Comparison of ENCODE assay signal across 18 cellular contexts in the genomic region with DNA sequence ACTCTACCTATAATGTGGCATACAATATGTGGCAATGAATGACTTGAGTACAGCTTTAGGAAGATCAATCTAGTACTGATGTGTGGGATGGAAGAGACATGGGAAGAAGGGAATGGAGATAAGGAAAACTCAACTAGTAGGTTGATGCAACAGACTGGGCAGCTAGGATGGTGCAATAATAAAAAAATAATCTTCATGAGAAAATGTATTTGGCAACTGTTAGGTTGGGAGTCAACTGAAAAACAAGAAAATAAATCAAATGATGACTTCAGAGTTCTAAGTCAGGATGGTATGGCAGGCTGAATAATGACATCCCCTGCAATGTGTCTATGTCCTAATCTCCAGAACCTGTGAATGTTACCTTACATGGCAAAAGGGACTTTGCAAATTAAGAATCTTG.
A peak's percentile ranks its signal among the peaks of the same experiment; 100 is the strongest.
DNase-seq lines count a peak whose midpoint lies in the region; ATAC-seq, FAIRE-seq and TF ChIP-seq lines count a peak whose summit lies in the region.
"Had no signal": no experiment of that assay in that cellular context is flagged by ENCODE, and none has a peak within 500 bp of the region (broad histone marks: within the 10 kb centered on the region; RNA-seq: fewer than 3 reads in every experiment).

No MANE protein-coding gene starts in this region.

- TF ChIP-seq RAD21 in IMR-90 (IDR thresholded peaks at IDR 0.05; ENCODE audit: low read length) = no peak

- H2BK20ac ChIP-seq in IMR-90 (ENCODE audit: low read depth, low read length) = no peak overlapping the region

- dilution Hi-C loops in IMR-90 (cut with HindIII; ENCODE audit: low sequenced_read_pairs, unreplicated experiment) = no loop called here

- H3K18ac ChIP-seq in IMR-90 (ENCODE audit: low read depth, low read length) = no peak overlapping the region

- H3K9me3 Mint-ChIP-seq in effector memory CD8-positive, alpha-beta T cell = peaks cover 0 to 3% of the 10 kb centered on the region in 2 donors

- no peak overlapping the region for H2AFZ ChIP-seq in IMR-90 (replicated peaks; ENCODE audit: low read length, poor library complexity)

- H3K4me1 ChIP-seq in IMR-90 (ENCODE audit: control insufficient read depth, insufficient read depth, low read length) (0 out of 2 replicates have a peak, but pooled peaks cover 2% of the 10 kb centered on the region), uterus (peaks cover 0 to 4% of the 10 kb centered on the region in 2 donors), right cardiac atrium (ENCODE audit: control insufficient read depth, insufficient read depth, low read length) (no peaks in the 10 kb centered on the region)
- H3K4me1 ChIP-seq: BLaER1 had no signal

- POLR2A ChIA-PET in IMR-90 (lab: Charles Lee; ENCODE audit: unreplicated experiment) = interaction anchor here (1.0 kb wide), 1 partner anchor 13 kb away, joined by 3 read pairs; no protein-coding TSS in a partner anchor

- no peak overlapping the region for H4K8ac ChIP-seq in IMR-90 (ENCODE audit: low read depth in 2 of 2, low read length in 2 of 2)

- H3K4ac ChIP-seq in IMR-90 (ENCODE audit: low read depth, low read length) = no peak overlapping the region

- no peaks in the 10 kb centered on the region for H3K4me1 Mint-ChIP-seq in effector memory CD8-positive, alpha-beta T cell (ENCODE audit: low read depth in 2 of 2)
- H3K4me1 Mint-ChIP-seq: CD4-positive, CD25-positive, alpha-beta regulatory T cell; IgD-negative memory B cell had no signal

- ATAC-seq in IMR-90 (ENCODE audit: low read depth) (no peak), omental fat pad (ENCODE audit: low FRiP score) (peak; percentile 90), right cardiac atrium (no peak)
- no peak for ATAC-seq in effector memory CD8-positive, alpha-beta T cell (replicated peaks)
- ATAC-seq: A549 had no signal

- H3K56ac ChIP-seq in IMR-90 (ENCODE audit: extremely low read depth, insufficient read depth, low read length) = no peak overlapping the region

- no peak overlapping the region for H2AK9ac ChIP-seq in IMR-90 (replicated peaks; ENCODE audit: low read depth, low read length, poor library complexity)

- H3K36me3 ChIP-seq in IMR-90 (ENCODE audit: control insufficient read depth, insufficient read depth, low read length) (no peaks in the 10 kb centered on the region), uterus (no peaks in the 10 kb centered on the region)
- H3K36me3 ChIP-seq: BLaER1, HAP-1 had no signal

- no peak overlapping the region for H3K23ac ChIP-seq in IMR-90 (ENCODE audit: low read depth, low read length)

- no peak overlapping the region for H2BK120ac ChIP-seq in IMR-90 (ENCODE audit: low read depth, low read length)

- H3K27ac ChIP-seq in IMR-90 (ENCODE audit: insufficient read depth, low read length) (no peak overlapping the region), uterus (peak overlapping the region; percentile 46 to 69), right cardiac atrium (ENCODE audit: low read length) (no peak overlapping the region)
- H3K27ac ChIP-seq: A549, BLaER1 had no signal

- H3K9me3 ChIP-seq in IMR-90 (ENCODE audit: control insufficient read depth, insufficient read depth, low read length) (no peaks in the 10 kb centered on the region), uterus (peaks cover 0 to 5% of the 10 kb centered on the region in 2 donors), right cardiac atrium (ENCODE audit: control insufficient read depth, low read length) (no peaks in the 10 kb centered on the region)
- H3K9me3 ChIP-seq: A549 had no signal

- no peak overlapping the region for H2AK5ac ChIP-seq in IMR-90 (ENCODE audit: low read depth, low read length)

- no peak overlapping the region for H3K4me3 Mint-ChIP-seq in effector memory CD8-positive, alpha-beta T cell
- H3K4me3 Mint-ChIP-seq: CD4-positive, CD25-positive, alpha-beta regulatory T cell; IgD-negative memory B cell had no signal

- no peak overlapping the region for H3K9ac ChIP-seq in IMR-90 (ENCODE audit: low read depth, low read length)
- H3K9ac ChIP-seq: BLaER1 had no signal

- H3K27me3 Mint-ChIP-seq in effector memory CD8-positive, alpha-beta T cell = peaks cover 18 to 42% of the 10 kb centered on the region in 2 donors
- H3K27me3 Mint-ChIP-seq: CD4-positive, CD25-positive, alpha-beta regulatory T cell had no signal

- TF ChIP-seq CTCF in IMR-90 (conservative IDR thresholded peaks at IDR 0.05; ENCODE audit: low read depth, low read length) (no peak), fibroblast of pulmonary artery (IDR thresholded peaks at IDR 0.05; ENCODE audit: low read length, missing control alignments) (no peak), omental fat pad (IDR thresholded peaks at IDR 0.05) (no peak), uterus (IDR thresholded peaks at IDR 0.05) (no peak)

- CTCF ChIA-PET in IMR-90 (lab: Yijun Ruan, JAX) = no interaction called here

- no peaks in the 10 kb centered on the region for H3K9me1 ChIP-seq in IMR-90 (ENCODE audit: insufficient read depth, low read length)

- BruUV-seq in IMR-90 (replicated peaks; lab: Mats Ljungman, UMichigan) = no TSS peak

- no peak overlapping the region for H3K27ac Mint-ChIP-seq in effector memory CD8-positive, alpha-beta T cell
- H3K27ac Mint-ChIP-seq: IgD-negative memory B cell had no signal

- H3K14ac ChIP-seq in IMR-90 (replicated peaks; ENCODE audit: low read depth, low read length) = no peak overlapping the region

- no peak overlapping the region for H4K91ac ChIP-seq in IMR-90 (ENCODE audit: insufficient read depth, low read depth, low read length)

- no peaks in the 10 kb centered on the region for H3K36me3 Mint-ChIP-seq in effector memory CD8-positive, alpha-beta T cell (ENCODE audit: insufficient read depth)
- H3K36me3 Mint-ChIP-seq: CD4-positive, CD25-positive, alpha-beta regulatory T cell; IgD-negative memory B cell had no signal

- DNase-seq in IMR-90 (no peak), fibroblast of pulmonary artery (ENCODE audit: low read depth) (peak; percentile 68), omental fat pad (ENCODE audit: low spot score) (no peak), uterus (no peak), right cardiac atrium (no peak), GM12892 (ENCODE audit: insufficient read length) (no peak), NOMO-1 treated with DMSO at 0.1 percent for 48 hours (lab: John Stamatoyannopoulos, UW; ENCODE audit: unreplicated experiment) (no peak)
- DNase-seq in effector memory CD8-positive, alpha-beta T cell = no peak
- DNase-seq: AML-193; CD4-positive, CD25-positive, alpha-beta regulatory T cell; DMS53; GF-D8 had no signal

- H2BK5ac ChIP-seq in IMR-90 (ENCODE audit: low read depth, low read length, poor library complexity, severe bottlenecking) = no peak overlapping the region

- no peak overlapping the region for H3K4me3 ChIP-seq in IMR-90 (ENCODE audit: insufficient read depth, low read depth, low read length)
- no peak overlapping the region for H3K4me3 ChIP-seq in fibroblast of pulmonary artery (replicated peaks; ENCODE audit: low read depth, low read length)
- H3K4me3 ChIP-seq in uterus = no peak overlapping the region
- H3K4me3 ChIP-seq in right cardiac atrium (ENCODE audit: low read length) = no peak overlapping the region
- H3K4me3 ChIP-seq: A549, BLaER1, HAP-1 had no signal

- no peaks in the 10 kb centered on the region for H4K20me1 ChIP-seq in IMR-90 (ENCODE audit: insufficient read depth, low read length)
- H4K20me1 ChIP-seq: BLaER1 had no signal

- in situ Hi-C loops in IMR-90 (cut with MboI; ENCODE audit: low sequenced_read_pairs) = no loop called here

- 0 out of 4 replicates have a peak, but pooled peaks cover 2 to 3% of the 10 kb centered on the region in 2 experiments for H3K79me1 ChIP-seq in IMR-90 (ENCODE audit: low read depth in 1 of 2, low read length in 2 of 2)

- FAIRE-seq in GM12892 (lab: Jason Lieb, UNC) = no peak
- FAIRE-seq: A549, GM18507, H1 had no signal

- H3K4me2 ChIP-seq in IMR-90 (ENCODE audit: low read depth, low read length) = no peak overlapping the region
- H3K4me2 ChIP-seq: A549, BLaER1 had no signal

- intact Hi-C loops in IMR-90 (cut with micrococcal nuclease) = no loop called here
- intact Hi-C loops in uterus (cut with DNase I; ENCODE audit: low total_unique reads) = no loop called here
- intact Hi-C loops in right cardiac atrium (cut with DNase I) = no loop called here

- TF ChIP-seq POLR2A in IMR-90 (IDR thresholded peaks at IDR 0.05; ENCODE audit: low read depth, low read length) = no peak
- TF ChIP-seq POLR2A in uterus (IDR thresholded peaks at IDR 0.05) = no peak
- no peak for TF ChIP-seq POLR2A in GM12892 (IDR thresholded peaks at IDR 0.05; ENCODE audit: low read depth, low read length)

- H2BK15ac ChIP-seq in IMR-90 (ENCODE audit: low read depth, low read length) = no peak overlapping the region

- H3K27me3 ChIP-seq in IMR-90 (ENCODE audit: control insufficient read depth, insufficient read depth, low read length) (no peaks in the 10 kb centered on the region), uterus (no peaks in the 10 kb centered on the region), right cardiac atrium (ENCODE audit: control insufficient read depth, insufficient read depth) (no peaks in the 10 kb centered on the region)
- H3K27me3 ChIP-seq: BLaER1 had no signal

- H4K5ac ChIP-seq in IMR-90 (ENCODE audit: low read depth, low read length) = no peak overlapping the region

TF ChIP-seq in IMR-90, 13 proteins besides CTCF, POLR2A, EP300 and RAD21:
- TF ChIP-seq RFX5 (IDR thresholded peaks at IDR 0.05; ENCODE audit: low read depth, low read length) = no peak
- peak; percentile 49; the same call in 1 of the 2 replicates for TF ChIP-seq CEBPB (IDR thresholded peaks at IDR 0.05; ENCODE audit: low read depth, low read length)
- no peak for TF ChIP-seq BHLHE40 (IDR thresholded peaks at IDR 0.05; ENCODE audit: low read depth, low read length)
- TF ChIP-seq MAZ (IDR thresholded peaks at IDR 0.05; ENCODE audit: borderline replicate concordance, low read depth, low read length) = no peak
- no peak for TF ChIP-seq FOS (IDR thresholded peaks at IDR 0.05; ENCODE audit: low read depth, low read length)

Comparison
In these comparisons a context has a peak if more than half of its experiments do, and no peak if none do; other contexts are left out.
1. H3K27ac ChIP-seq: peak in uterus (2 of 2); none in IMR-90 (single experiment) and right cardiac atrium (single experiment).